ENCODE assay signal across 23 cellular contexts in genomic region chr2:117933884-117934354, GRCh38.
DNase-seq lines count a peak whose midpoint lies in the region; ATAC-seq and TF ChIP-seq lines count a peak whose summit lies in the region.
"Had no signal": no experiment of that assay in that cellular context is flagged by ENCODE, and none has a peak within 500 bp of the region (broad histone marks: within the 10 kb centered on the region; RNA-seq: fewer than 3 reads in every experiment).

No MANE protein-coding gene starts in this region.

- H3K27me3 ChIP-seq in testis = no peaks in the 10 kb centered on the region
- H3K27me3 ChIP-seq in foreskin keratinocyte = no peaks in the 10 kb centered on the region
- no peaks in the 10 kb centered on the region for H3K27me3 ChIP-seq in gastroesophageal sphincter

- intact Hi-C loops in testis (cut with DNase I; ENCODE audit: low total_unique reads) = no loop called here

- WGBS in mesodermal cell (ENCODE audit: insufficient coverage in 2 of 2), 2 experiments = 64 to 82% methylated on average over 2 to 4 of the region's 5 CpGs
- 57 to 68% methylated on average over 5 of the region's 5 CpGs for WGBS in testis, 2 donors
- WGBS in gastroesophageal sphincter (ENCODE audit: low coverage in 1 of 2), 2 donors = 37 to 53% methylated on average over 3 to 4 of the region's 5 CpGs

- H3K4me3 ChIP-seq in fibroblast of villous mesenchyme (ENCODE audit: low read depth, low read length) = no peak overlapping the region
- no peak overlapping the region for H3K4me3 ChIP-seq in mesodermal cell (ENCODE audit: extremely low read depth, insufficient read depth, low read length, poor library complexity, severe bottlenecking)
- H3K4me3 ChIP-seq in testis = no peak overlapping the region
- no peak overlapping the region for H3K4me3 ChIP-seq in gastroesophageal sphincter

- no peak for TF ChIP-seq POLR2A in testis (IDR thresholded peaks at IDR 0.05)
- no peak for TF ChIP-seq POLR2A in gastroesophageal sphincter (IDR thresholded peaks at IDR 0.05)

- DNase-seq in NCI-H69 (lab: John Stamatoyannopoulos, UW) (peak; percentile 3), fibroblast of villous mesenchyme (ENCODE audit: low read depth) (peak; percentile 30), testis (no peak), foreskin keratinocyte (no peak)
- DNase-seq: C1 segment of cervical spinal cord; CD4-positive, alpha-beta memory T cell; COR-L47; DMS79; EL; GDM1; H7; KG1; MM.1S; NCI-H2029; NCI-H446; NCI-H524 treated with DMSO at 0.1 percent for 48 hours; NCI-H82; NK-92 treated with Interleukin-12 subunit alpha and Interleukin-12 subunit beta, amount 100 ng/mL, for 24 hours; SHP77 had no signal

- no peaks in the 10 kb centered on the region for H3K9me3 ChIP-seq in mesodermal cell (ENCODE audit: control insufficient read depth, low read length)
- no peaks in the 10 kb centered on the region for H3K9me3 ChIP-seq in testis
- no peaks in the 10 kb centered on the region for H3K9me3 ChIP-seq in gastroesophageal sphincter

- no peak for TF ChIP-seq EP300 in gastroesophageal sphincter (IDR thresholded peaks at IDR 0.05)

- H3K4me1 ChIP-seq in mesodermal cell (ENCODE audit: control insufficient read depth, insufficient read depth, low read length, poor library complexity, severe bottlenecking) = peaks cover 12% of the 10 kb centered on the region
- H3K4me1 ChIP-seq in testis = peaks cover 8% of the 10 kb centered on the region
- H3K4me1 ChIP-seq in foreskin keratinocyte = no peaks in the 10 kb centered on the region
- H3K4me1 ChIP-seq in gastroesophageal sphincter = no peaks in the 10 kb centered on the region

- TF ChIP-seq CTCF in fibroblast of villous mesenchyme (IDR thresholded peaks at IDR 0.05; ENCODE audit: insufficient read depth, low read depth, low read length) (no peak), testis (IDR thresholded peaks at IDR 0.05) (no peak), foreskin keratinocyte (conservative IDR thresholded peaks at IDR 0.05) (no peak), gastroesophageal sphincter (IDR thresholded peaks at IDR 0.05) (no peak)

- H3K27ac ChIP-seq in mesodermal cell (ENCODE audit: low read depth, low read length, severe bottlenecking) = peak overlapping the region; percentile 24
- H3K27ac ChIP-seq in testis = no peak overlapping the region
- no peak overlapping the region for H3K27ac ChIP-seq in foreskin keratinocyte
- no peak overlapping the region for H3K27ac ChIP-seq in gastroesophageal sphincter
- H3K27ac ChIP-seq: RWPE1 had no signal

- H3K36me3 ChIP-seq in mesodermal cell (ENCODE audit: control insufficient read depth, insufficient read depth, low read length) = peaks cover 78% of the 10 kb centered on the region
- no peaks in the 10 kb centered on the region for H3K36me3 ChIP-seq in testis (ENCODE audit: low read depth, missing control alignments)
- H3K36me3 ChIP-seq in gastroesophageal sphincter = peaks cover 3 to 100% of the 10 kb centered on the region in 2 donors

- ATAC-seq in foreskin keratinocyte (no peak), GM18867 (IDR thresholded peaks at IDR 0.05; ENCODE audit: unreplicated experiment) (no peak), gastroesophageal sphincter (no peak)

Comparison
In these comparisons a context has a peak if more than half of its experiments do, and no peak if none do; other contexts are left out.
1. DNase-seq: peak in NCI-H69 (single experiment) and fibroblast of villous mesenchyme (single experiment); none in testis (single experiment) and foreskin keratinocyte (0 of 2).